1 cellular context compared by ENCODE assay signal in genomic region chr9:136121801-136122200, GRCh38.
TF ChIP-seq lines count a peak whose summit lies in the region.

No MANE protein-coding gene starts in this region.

TF ChIP-seq in IMR-90, 13 proteins besides CTCF, POLR2A, EP300 and RAD21 (continued from another document):
- no peak for TF ChIP-seq USF2 (IDR thresholded peaks at IDR 0.05; ENCODE audit: low read depth, low read length)
- TF ChIP-seq RFX5 (IDR thresholded peaks at IDR 0.05; ENCODE audit: low read depth, low read length) = no peak
- TF ChIP-seq BHLHE40 (IDR thresholded peaks at IDR 0.05; ENCODE audit: low read depth, low read length) = no peak
- no peak for TF ChIP-seq RCOR1 (IDR thresholded peaks at IDR 0.05; ENCODE audit: insufficient replicate concordance, low read length)
- TF ChIP-seq MXI1 (IDR thresholded peaks at IDR 0.05; ENCODE audit: borderline replicate concordance, low read depth, low read length) = no peak
- no peak for TF ChIP-seq SMC3 (IDR thresholded peaks at IDR 0.05; ENCODE audit: low read depth, low read length)
- no peak for TF ChIP-seq MAFK (IDR thresholded peaks at IDR 0.05; ENCODE audit: low read depth, low read length)
- TF ChIP-seq FOS (IDR thresholded peaks at IDR 0.05; ENCODE audit: low read depth, low read length) = no peak
- no peak for TF ChIP-seq CEBPB (IDR thresholded peaks at IDR 0.05; ENCODE audit: low read depth, low read length)
